ENCODE assay signal across 1 cellular context in the genomic region with DNA sequence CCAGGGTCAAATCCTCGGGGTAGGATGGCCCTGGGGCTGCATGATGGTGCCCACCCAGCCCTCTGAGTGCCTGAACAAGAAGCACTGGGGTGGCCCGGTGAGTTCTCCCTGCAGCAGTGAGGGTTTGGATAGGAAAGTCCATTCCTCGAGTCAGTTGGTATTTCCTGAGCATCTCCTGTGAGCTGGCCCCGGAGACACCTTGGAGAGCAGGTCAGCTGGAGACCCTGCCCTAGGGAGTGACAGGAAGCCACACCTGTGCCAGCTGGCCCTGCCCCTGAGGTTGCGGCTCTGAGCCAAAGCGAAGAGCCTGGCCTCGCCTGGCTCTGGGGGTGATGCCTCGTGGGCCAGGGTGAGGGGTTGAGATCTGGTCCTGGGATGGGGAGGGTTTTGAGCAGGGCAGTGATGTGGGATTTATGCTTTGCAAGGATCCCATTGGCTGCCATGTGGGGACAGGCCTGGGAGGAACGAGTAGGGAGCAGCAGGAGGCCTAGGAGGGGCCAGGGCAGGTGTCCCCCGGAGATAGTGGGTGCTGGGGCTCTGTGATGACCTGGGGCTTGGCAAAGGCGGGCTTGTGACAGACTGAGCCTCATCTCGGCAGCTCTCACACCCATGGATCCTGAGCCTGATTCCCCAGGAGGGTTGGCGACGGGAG.
TF ChIP-seq lines count a peak whose summit lies in the region.

No MANE protein-coding gene starts in this region.

TF ChIP-seq in WTC11, 78 proteins besides CTCF, POLR2A, EP300 and RAD21 (continued from another document):
- TF ChIP-seq, protein P1, sequence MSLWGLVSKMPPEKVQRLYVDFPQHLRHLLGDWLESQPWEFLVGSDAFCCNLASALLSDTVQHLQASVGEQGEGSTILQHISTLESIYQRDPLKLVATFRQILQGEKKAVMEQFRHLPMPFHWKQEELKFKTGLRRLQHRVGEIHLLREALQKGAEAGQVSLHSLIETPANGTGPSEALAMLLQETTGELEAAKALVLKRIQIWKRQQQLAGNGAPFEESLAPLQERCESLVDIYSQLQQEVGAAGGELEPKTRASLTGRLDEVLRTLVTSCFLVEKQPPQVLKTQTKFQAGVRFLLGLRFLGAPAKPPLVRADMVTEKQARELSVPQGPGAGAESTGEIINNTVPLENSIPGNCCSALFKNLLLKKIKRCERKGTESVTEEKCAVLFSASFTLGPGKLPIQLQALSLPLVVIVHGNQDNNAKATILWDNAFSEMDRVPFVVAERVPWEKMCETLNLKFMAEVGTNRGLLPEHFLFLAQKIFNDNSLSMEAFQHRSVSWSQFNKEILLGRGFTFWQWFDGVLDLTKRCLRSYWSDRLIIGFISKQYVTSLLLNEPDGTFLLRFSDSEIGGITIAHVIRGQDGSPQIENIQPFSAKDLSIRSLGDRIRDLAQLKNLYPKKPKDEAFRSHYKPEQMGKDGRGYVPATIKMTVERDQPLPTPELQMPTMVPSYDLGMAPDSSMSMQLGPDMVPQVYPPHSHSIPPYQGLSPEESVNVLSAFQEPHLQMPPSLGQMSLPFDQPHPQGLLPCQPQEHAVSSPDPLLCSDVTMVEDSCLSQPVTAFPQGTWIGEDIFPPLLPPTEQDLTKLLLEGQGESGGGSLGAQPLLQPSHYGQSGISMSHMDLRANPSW (CRISPR knock-in tag; conservative IDR thresholded peaks at IDR 0.05; ENCODE audit: low read depth) = no peak
- no peak for TF ChIP-seq GTF2I (CRISPR knock-in tag; conservative IDR thresholded peaks at IDR 0.05)
- TF ChIP-seq HMGA2 (CRISPR knock-in tag; IDR thresholded peaks at IDR 0.05) = no peak
- no peak for TF ChIP-seq ZNF219 (CRISPR knock-in tag; IDR thresholded peaks at IDR 0.05; ENCODE audit: borderline replicate concordance)
- TF ChIP-seq FOXP1 (CRISPR knock-in tag; IDR thresholded peaks at IDR 0.05; ENCODE audit: borderline replicate concordance) = no peak
- TF ChIP-seq, protein P2, sequence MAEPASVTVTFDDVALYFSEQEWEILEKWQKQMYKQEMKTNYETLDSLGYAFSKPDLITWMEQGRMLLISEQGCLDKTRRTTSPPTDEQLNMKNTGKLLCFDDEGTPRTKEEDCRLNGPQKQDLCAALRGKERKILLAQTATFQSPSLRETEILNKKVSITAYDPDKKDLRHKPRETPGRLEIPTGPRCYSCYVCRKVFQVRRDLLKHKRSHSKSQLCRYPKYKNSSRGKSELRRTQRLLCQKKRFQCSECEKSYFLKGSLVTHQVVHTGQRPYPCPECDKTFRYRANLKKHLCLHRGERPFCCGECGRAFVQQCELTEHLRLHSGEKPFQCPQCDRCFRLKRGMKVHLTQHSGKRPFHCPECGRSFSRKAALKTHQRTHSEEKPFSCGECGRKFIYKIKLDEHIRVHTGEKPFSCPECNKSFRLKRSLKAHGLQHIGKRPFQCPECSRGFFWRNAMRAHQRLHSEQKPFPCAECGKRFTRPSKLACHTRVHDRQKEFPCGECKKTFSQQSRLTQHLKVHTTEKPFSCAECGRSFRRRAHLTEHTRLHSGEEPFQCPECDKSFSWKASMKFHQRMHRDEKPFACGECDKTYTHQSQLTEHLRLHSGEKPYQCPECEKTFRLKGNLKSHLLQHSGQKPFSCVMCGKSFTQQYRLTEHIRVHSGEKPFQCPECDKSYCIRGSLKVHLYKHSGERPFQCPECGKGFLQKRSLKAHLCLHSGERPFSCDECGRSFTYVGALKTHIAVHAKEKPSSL (CRISPR knock-in tag; conservative IDR thresholded peaks at IDR 0.05) = no peak
TF ChIP-seq in WTC11: peak in this region for 0.
